Comparison of ENCODE assay signal across 1 cellular context in the genomic region with DNA sequence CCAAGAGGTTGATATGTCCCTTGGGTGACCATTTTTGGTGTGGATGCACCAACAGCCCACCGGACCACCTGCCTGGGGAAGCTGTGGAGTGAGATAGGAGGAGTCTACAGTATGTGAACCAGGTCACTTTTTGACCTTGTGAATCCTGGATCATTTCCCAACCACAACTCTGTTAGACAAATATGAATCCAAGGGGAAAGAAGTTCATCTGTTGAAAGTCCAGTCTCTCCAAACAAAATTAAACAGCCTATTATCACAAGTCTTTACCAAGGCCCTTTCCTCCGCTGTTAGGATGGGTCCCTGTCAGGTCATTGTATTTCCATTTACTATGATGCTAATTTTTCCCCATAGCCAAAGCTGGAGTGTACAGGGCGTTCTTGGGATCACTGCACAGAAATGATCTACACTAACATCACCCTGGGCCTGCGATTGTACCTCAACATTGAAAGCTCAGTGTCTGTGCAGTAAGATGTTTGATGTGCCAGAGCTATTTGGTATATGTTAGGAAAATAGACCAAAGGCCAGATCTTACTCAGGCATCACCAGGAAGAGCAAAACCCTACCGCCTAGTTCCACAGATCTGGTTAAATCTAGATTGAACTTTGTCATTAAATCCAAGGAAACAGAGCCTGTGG.
TF ChIP-seq lines count a peak whose summit lies in the region.

No MANE protein-coding gene starts in this region.

TF ChIP-seq in HepG2, 621 proteins besides CTCF, POLR2A, EP300 and RAD21 (continued from another document and continues in another):
- TF ChIP-seq, protein P1, sequence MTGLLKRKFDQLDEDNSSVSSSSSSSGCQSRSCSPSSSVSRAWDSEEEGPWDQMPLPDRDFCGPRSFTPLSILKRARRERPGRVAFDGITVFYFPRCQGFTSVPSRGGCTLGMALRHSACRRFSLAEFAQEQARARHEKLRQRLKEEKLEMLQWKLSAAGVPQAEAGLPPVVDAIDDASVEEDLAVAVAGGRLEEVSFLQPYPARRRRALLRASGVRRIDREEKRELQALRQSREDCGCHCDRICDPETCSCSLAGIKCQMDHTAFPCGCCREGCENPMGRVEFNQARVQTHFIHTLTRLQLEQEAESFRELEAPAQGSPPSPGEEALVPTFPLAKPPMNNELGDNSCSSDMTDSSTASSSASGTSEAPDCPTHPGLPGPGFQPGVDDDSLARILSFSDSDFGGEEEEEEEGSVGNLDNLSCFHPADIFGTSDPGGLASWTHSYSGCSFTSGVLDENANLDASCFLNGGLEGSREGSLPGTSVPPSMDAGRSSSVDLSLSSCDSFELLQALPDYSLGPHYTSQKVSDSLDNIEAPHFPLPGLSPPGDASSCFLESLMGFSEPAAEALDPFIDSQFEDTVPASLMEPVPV (CRISPR knock-in tag; IDR thresholded peaks at IDR 0.05): no peak
- TF ChIP-seq, protein P2, sequence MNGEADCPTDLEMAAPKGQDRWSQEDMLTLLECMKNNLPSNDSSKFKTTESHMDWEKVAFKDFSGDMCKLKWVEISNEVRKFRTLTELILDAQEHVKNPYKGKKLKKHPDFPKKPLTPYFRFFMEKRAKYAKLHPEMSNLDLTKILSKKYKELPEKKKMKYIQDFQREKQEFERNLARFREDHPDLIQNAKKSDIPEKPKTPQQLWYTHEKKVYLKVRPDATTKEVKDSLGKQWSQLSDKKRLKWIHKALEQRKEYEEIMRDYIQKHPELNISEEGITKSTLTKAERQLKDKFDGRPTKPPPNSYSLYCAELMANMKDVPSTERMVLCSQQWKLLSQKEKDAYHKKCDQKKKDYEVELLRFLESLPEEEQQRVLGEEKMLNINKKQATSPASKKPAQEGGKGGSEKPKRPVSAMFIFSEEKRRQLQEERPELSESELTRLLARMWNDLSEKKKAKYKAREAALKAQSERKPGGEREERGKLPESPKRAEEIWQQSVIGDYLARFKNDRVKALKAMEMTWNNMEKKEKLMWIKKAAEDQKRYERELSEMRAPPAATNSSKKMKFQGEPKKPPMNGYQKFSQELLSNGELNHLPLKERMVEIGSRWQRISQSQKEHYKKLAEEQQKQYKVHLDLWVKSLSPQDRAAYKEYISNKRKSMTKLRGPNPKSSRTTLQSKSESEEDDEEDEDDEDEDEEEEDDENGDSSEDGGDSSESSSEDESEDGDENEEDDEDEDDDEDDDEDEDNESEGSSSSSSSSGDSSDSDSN (CRISPR knock-in tag; IDR thresholded peaks at IDR 0.05): no peak
- TF ChIP-seq REXO4 (CRISPR knock-in tag; IDR thresholded peaks at IDR 0.05; ENCODE audit: borderline replicate concordance) (no peak), HDAC6 (IDR thresholded peaks at IDR 0.05; ENCODE audit: low read depth, low read length) (no peak), ZSCAN5A (CRISPR knock-in tag; IDR thresholded peaks at IDR 0.05; ENCODE audit: borderline replicate concordance) (peak; percentile 45; the same call in 1 of the 2 replicates), SP2 (CRISPR knock-in tag; IDR thresholded peaks at IDR 0.05) (no peak), TOPORS (CRISPR knock-in tag; IDR thresholded peaks at IDR 0.05) (0 out of 2 replicates have a peak, but pooled peaks have one; percentile 45), SAP130 (CRISPR knock-in tag; IDR thresholded peaks at IDR 0.05; ENCODE audit: low read depth) (peak; percentile 61), HNF1B (CRISPR knock-in tag; IDR thresholded peaks at IDR 0.05) (no peak), ZNF615 (CRISPR knock-in tag; IDR thresholded peaks at IDR 0.05; ENCODE audit: borderline replicate concordance) (no peak), U2AF2 (IDR thresholded peaks at IDR 0.05; ENCODE audit: low read depth, low read length) (no peak), HCFC1 (IDR thresholded peaks at IDR 0.05; ENCODE audit: low read depth, low read length) (no peak), TCF12 (IDR thresholded peaks at IDR 0.05) (no peak), TCF12 (CRISPR knock-in tag; IDR thresholded peaks at IDR 0.05) (0 out of 2 replicates have a peak, but pooled peaks have one; percentile 34), NR2C2 (CRISPR knock-in tag; IDR thresholded peaks at IDR 0.05; ENCODE audit: borderline replicate concordance) (peak; percentile 49; the same call in 1 of the 2 replicates), PRPF4 (IDR thresholded peaks at IDR 0.05; ENCODE audit: low read depth, low read length, poor library complexity, severe bottlenecking) (no peak), ZNF580 (CRISPR knock-in tag; IDR thresholded peaks at IDR 0.05; ENCODE audit: borderline replicate concordance, low read depth) (no peak), MED1 (CRISPR knock-in tag; IDR thresholded peaks at IDR 0.05) (peak; percentile 71), ZNF766 (CRISPR knock-in tag; IDR thresholded peaks at IDR 0.05; ENCODE audit: borderline replicate concordance) (no peak), NFIC (IDR thresholded peaks at IDR 0.05; ENCODE audit: low read length) (peak; percentile 71; the same call in 1 of the 2 replicates), ZFP82 (CRISPR knock-in tag; IDR thresholded peaks at IDR 0.05; ENCODE audit: borderline replicate concordance) (no peak), SOX5 (CRISPR knock-in tag; IDR thresholded peaks at IDR 0.05; ENCODE audit: borderline replicate concordance) (peak; percentile 77; the same call in 1 of the 2 replicates), HNF4A (CRISPR knock-in tag; IDR thresholded peaks at IDR 0.05) (peak; percentile 92), MYC (CRISPR knock-in tag; IDR thresholded peaks at IDR 0.05; ENCODE audit: borderline replicate concordance) (no peak), NFKB2 (CRISPR knock-in tag; IDR thresholded peaks at IDR 0.05; ENCODE audit: borderline replicate concordance) (no peak), NCOA2 (CRISPR knock-in tag; IDR thresholded peaks at IDR 0.05) (peak; percentile 91), CHD4 (IDR thresholded peaks at IDR 0.05; ENCODE audit: borderline replicate concordance, low read length) (peak; percentile 57; the same call in 1 of the 2 replicates), SNAPC2 (CRISPR knock-in tag; IDR thresholded peaks at IDR 0.05) (no peak), SAFB2 (CRISPR knock-in tag; IDR thresholded peaks at IDR 0.05; ENCODE audit: borderline replicate concordance, low read depth) (no peak), TP53 (CRISPR knock-in tag; conservative IDR thresholded peaks at IDR 0.05) (no peak), ZSCAN30 (CRISPR knock-in tag; IDR thresholded peaks at IDR 0.05) (no peak), ZNF24 (IDR thresholded peaks at IDR 0.05) (no peak), SIN3B (IDR thresholded peaks at IDR 0.05; ENCODE audit: low read length) (no peak), MTERF4 (CRISPR knock-in tag; IDR thresholded peaks at IDR 0.05) (no peak)
- TF ChIP-seq, protein P3, sequence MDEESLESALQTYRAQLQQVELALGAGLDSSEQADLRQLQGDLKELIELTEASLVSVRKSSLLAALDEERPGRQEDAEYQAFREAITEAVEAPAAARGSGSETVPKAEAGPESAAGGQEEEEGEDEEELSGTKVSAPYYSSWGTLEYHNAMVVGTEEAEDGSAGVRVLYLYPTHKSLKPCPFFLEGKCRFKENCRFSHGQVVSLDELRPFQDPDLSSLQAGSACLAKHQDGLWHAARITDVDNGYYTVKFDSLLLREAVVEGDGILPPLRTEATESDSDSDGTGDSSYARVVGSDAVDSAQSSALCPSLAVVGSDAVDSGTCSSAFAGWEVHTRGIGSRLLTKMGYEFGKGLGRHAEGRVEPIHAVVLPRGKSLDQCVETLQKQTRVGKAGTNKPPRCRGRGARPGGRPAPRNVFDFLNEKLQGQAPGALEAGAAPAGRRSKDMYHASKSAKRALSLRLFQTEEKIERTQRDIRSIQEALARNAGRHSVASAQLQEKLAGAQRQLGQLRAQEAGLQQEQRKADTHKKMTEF (CRISPR knock-in tag; IDR thresholded peaks at IDR 0.05): peak; percentile 27; the same call in 1 of the 2 replicates
- TF ChIP-seq, protein P4, sequence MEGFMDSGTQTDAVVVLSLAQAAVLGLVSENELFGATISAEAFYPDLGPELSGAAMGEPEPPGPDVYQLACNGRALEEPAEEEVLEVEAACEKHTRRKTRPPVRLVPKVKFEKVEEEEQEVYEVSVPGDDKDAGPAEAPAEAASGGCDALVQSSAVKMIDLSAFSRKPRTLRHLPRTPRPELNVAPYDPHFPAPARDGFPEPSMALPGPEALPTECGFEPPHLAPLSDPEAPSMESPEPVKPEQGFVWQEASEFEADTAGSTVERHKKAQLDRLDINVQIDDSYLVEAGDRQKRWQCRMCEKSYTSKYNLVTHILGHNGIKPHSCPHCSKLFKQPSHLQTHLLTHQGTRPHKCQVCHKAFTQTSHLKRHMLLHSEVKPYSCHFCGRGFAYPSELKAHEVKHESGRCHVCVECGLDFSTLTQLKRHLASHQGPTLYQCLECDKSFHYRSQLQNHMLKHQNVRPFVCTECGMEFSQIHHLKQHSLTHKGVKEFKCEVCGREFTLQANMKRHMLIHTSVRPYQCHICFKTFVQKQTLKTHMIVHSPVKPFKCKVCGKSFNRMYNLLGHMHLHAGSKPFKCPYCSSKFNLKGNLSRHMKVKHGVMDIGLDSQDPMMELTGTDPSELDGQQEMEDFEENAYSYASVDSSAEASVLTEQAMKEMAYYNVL (CRISPR knock-in tag; IDR thresholded peaks at IDR 0.05; ENCODE audit: borderline replicate concordance): peak; percentile 68; the same call in 1 of the 2 replicates
- TF ChIP-seq, protein P5, sequence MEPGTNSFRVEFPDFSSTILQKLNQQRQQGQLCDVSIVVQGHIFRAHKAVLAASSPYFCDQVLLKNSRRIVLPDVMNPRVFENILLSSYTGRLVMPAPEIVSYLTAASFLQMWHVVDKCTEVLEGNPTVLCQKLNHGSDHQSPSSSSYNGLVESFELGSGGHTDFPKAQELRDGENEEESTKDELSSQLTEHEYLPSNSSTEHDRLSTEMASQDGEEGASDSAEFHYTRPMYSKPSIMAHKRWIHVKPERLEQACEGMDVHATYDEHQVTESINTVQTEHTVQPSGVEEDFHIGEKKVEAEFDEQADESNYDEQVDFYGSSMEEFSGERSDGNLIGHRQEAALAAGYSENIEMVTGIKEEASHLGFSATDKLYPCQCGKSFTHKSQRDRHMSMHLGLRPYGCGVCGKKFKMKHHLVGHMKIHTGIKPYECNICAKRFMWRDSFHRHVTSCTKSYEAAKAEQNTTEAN (CRISPR knock-in tag; conservative IDR thresholded peaks at IDR 0.05): peak; percentile 48; the same call in 1 of the 2 replicates
- TF ChIP-seq, protein P6, sequence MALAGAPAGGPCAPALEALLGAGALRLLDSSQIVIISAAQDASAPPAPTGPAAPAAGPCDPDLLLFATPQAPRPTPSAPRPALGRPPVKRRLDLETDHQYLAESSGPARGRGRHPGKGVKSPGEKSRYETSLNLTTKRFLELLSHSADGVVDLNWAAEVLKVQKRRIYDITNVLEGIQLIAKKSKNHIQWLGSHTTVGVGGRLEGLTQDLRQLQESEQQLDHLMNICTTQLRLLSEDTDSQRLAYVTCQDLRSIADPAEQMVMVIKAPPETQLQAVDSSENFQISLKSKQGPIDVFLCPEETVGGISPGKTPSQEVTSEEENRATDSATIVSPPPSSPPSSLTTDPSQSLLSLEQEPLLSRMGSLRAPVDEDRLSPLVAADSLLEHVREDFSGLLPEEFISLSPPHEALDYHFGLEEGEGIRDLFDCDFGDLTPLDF (CRISPR knock-in tag; IDR thresholded peaks at IDR 0.05): no peak
